In genomic region chr7:140645166-140645565, GRCh38 we compare ENCODE assay signal across 12 cellular contexts. TPM values are rescaled to one million over a fixed set of nuclear protein-coding genes. Genes with fewer than 3 reads are reported as not detected.
A peak's percentile ranks its signal among the peaks of the same experiment; 100 is the strongest.
DNase-seq lines count a peak whose midpoint lies in the region; ATAC-seq and TF ChIP-seq lines count a peak whose summit lies in the region.
"Had no signal": no experiment of that assay in that cellular context is flagged by ENCODE, and none has a peak within 500 bp of the region (broad histone marks: within the 10 kb centered on the region; RNA-seq: fewer than 3 reads in every experiment).

No MANE protein-coding gene starts in this region.

- TF ChIP-seq CTCF in GM13977 (IDR thresholded peaks at IDR 0.05; ENCODE audit: extremely low read depth, insufficient read depth, missing control alignments) (peak; percentile 39), mucosa of descending colon (IDR thresholded peaks at IDR 0.05) (no peak)

- H3K4me1 Mint-ChIP-seq in activated CD4-positive, alpha-beta memory T cell treated with anti-CD3 and anti-CD28 coated beads for 36 hours (ENCODE audit: low read depth) = peaks cover 2% of the 10 kb centered on the region

- no peaks in the 10 kb centered on the region for H3K36me3 ChIP-seq in mucosa of descending colon (ENCODE audit: low read depth)
- H3K36me3 ChIP-seq: BLaER1 had no signal

- H3K4me1 ChIP-seq in mucosa of descending colon (ENCODE audit: low read depth) = no peaks in the 10 kb centered on the region

- CTCF ChIA-PET in activated CD4-positive, alpha-beta memory T cell treated with anti-CD3 and anti-CD28 coated beads for 36 hours (lab: Charles Lee) = interaction anchor here (3.6 kb wide), 1 partner anchor 8 kb away, joined by 17 read pairs; no protein-coding TSS in a partner anchor

- no peaks in the 10 kb centered on the region for H3K9me3 Mint-ChIP-seq in activated CD4-positive, alpha-beta memory T cell treated with anti-CD3 and anti-CD28 coated beads for 36 hours

- DNase-seq in NCI-H748 (lab: John Stamatoyannopoulos, UW; ENCODE audit: unreplicated experiment) (peak; percentile 23), NCI-H748 treated with DMSO at 0.1 percent for 48 hours (lab: John Stamatoyannopoulos, UW) (no peak), GM13977 (ENCODE audit: low spot score) (no peak), mesenteric fat pad (ENCODE audit: low spot score) (peak; percentile 84), mucosa of descending colon (no peak)
- DNase-seq in activated CD4-positive, alpha-beta memory T cell treated with anti-CD3 and anti-CD28 coated beads for 36 hours = peak; percentile 52
- no peak for DNase-seq in central memory CD4-positive, alpha-beta T cell
- DNase-seq: HCEC 1CT, NCI-H345, T1000 had no signal

- H3K9me3 ChIP-seq in mucosa of descending colon = no peaks in the 10 kb centered on the region
- H3K9me3 ChIP-seq: BLaER1 had no signal

- H3K4me3 Mint-ChIP-seq in activated CD4-positive, alpha-beta memory T cell treated with anti-CD3 and anti-CD28 coated beads for 36 hours = no peak overlapping the region

- peaks cover 22% of the 10 kb centered on the region for H3K27me3 Mint-ChIP-seq in activated CD4-positive, alpha-beta memory T cell treated with anti-CD3 and anti-CD28 coated beads for 36 hours

- no peak overlapping the region for H3K4me3 ChIP-seq in mucosa of descending colon
- H3K4me3 ChIP-seq: BLaER1 had no signal

- intact Hi-C loops in activated CD4-positive, alpha-beta memory T cell treated with anti-CD3 and anti-CD28 coated beads for 36 hours (cut with micrococcal nuclease) = no loop called here
- intact Hi-C loops in mucosa of descending colon (cut with DNase I, micrococcal nuclease) = no loop called here

- H3K27ac Mint-ChIP-seq in activated CD4-positive, alpha-beta memory T cell treated with anti-CD3 and anti-CD28 coated beads for 36 hours = no peak overlapping the region

- POLR2A ChIA-PET in activated CD4-positive, alpha-beta memory T cell treated with anti-CD3 and anti-CD28 coated beads for 36 hours (lab: Charles Lee) = no interaction called here

- no peaks in the 10 kb centered on the region for H3K36me3 Mint-ChIP-seq in activated CD4-positive, alpha-beta memory T cell treated with anti-CD3 and anti-CD28 coated beads for 36 hours

- ATAC-seq in GM21515 (IDR thresholded peaks at IDR 0.05; ENCODE audit: unreplicated experiment) (no peak), mucosa of descending colon (no peak)

- in situ Hi-C loops in GM13977 (cut with MboI; ENCODE audit: low pct_unique_long_range_greater_than_20kb, low sequenced_read_pairs, unreplicated experiment) = no loop called here

RNA-seq across cellular contexts. Expression of gene DENND2A, which starts 4.6 kb away (rescaled TPM):
- total RNA-seq in activated CD4-positive, alpha-beta memory T cell treated with anti-CD3 and anti-CD28 coated beads for 36 hours = not detected
- 24.6 TPM for total RNA-seq in mesenteric fat pad
- total RNA-seq in mucosa of descending colon = 10 to 100 TPM in 2 of 3 donors, 1 to 10 TPM in 1; 8.4 to 17.7 (median 10.1) TPM

RNA-seq across cellular contexts. Expression of gene ADCK2, which starts 27.6 kb away (rescaled TPM):
- total RNA-seq in activated CD4-positive, alpha-beta memory T cell treated with anti-CD3 and anti-CD28 coated beads for 36 hours = 10 to 100 TPM; 24.2 to 24.4 TPM
- total RNA-seq in mesenteric fat pad (13.3 TPM), mucosa of descending colon (10 to 100 TPM; 23.2 to 29.4 (median 27.6) TPM)

RNA-seq across cellular contexts. Expression of gene NDUFB2, which starts 51.3 kb away (rescaled TPM):
- total RNA-seq in activated CD4-positive, alpha-beta memory T cell treated with anti-CD3 and anti-CD28 coated beads for 36 hours = 100 to 1,000 TPM; 171 to 183 TPM
- total RNA-seq in mesenteric fat pad = 202 TPM
- total RNA-seq in mucosa of descending colon = 100 to 1,000 TPM; 209 to 226 (median 210) TPM

Comparison
In these comparisons a context has a peak if more than half of its experiments do, and no peak if none do; other contexts are left out.
1. DNase-seq: peak in NCI-H748 (single experiment), activated CD4-positive, alpha-beta memory T cell treated with anti-CD3 and anti-CD28 coated beads for 36 hours (single experiment) and mesenteric fat pad (single experiment); none in NCI-H748 treated with DMSO at 0.1 percent for 48 hours (single experiment), GM13977 (single experiment), central memory CD4-positive, alpha-beta T cell (single experiment) and mucosa of descending colon (0 of 3).
2. RNA of gene DENND2A, which starts 4.6 kb away (total RNA-seq): 24.6 TPM in mesenteric fat pad (single experiment) and 8.4 to 17.7 TPM in mucosa of descending colon; not detected in activated CD4-positive, alpha-beta memory T cell treated with anti-CD3 and anti-CD28 coated beads for 36 hours; every median in the first group is over 4 times any median in the second.